Comparison of ENCODE assay signal across 1 cellular context in the genomic region with DNA sequence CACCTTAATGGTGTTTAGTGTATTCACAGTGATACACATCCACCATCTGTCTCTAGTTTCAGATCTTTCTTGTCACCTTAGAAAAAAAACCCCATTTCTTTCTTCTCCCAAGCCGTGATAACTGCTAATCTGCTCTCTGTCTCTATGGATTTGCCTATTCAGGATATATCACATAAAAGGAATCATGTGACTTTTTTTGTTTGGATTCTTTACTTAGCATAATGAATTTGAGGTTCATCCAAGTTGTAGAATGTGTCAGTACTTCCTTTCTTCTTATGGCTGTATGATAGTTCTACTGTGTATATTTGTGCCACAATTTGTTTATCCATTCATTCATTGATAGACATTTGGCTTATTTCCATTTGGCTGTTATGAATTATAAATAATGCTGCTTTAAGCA.
TF ChIP-seq lines count a peak whose summit lies in the region.

No MANE protein-coding gene starts in this region.

TF ChIP-seq in IMR-90, 13 proteins besides CTCF, POLR2A, EP300 and RAD21 (continued from another document):
- TF ChIP-seq, protein P1, sequence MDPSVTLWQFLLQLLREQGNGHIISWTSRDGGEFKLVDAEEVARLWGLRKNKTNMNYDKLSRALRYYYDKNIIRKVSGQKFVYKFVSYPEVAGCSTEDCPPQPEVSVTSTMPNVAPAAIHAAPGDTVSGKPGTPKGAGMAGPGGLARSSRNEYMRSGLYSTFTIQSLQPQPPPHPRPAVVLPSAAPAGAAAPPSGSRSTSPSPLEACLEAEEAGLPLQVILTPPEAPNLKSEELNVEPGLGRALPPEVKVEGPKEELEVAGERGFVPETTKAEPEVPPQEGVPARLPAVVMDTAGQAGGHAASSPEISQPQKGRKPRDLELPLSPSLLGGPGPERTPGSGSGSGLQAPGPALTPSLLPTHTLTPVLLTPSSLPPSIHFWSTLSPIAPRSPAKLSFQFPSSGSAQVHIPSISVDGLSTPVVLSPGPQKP (IDR thresholded peaks at IDR 0.05; ENCODE audit: borderline replicate concordance, low read depth, low read length): no peak
- TF ChIP-seq MAZ (IDR thresholded peaks at IDR 0.05; ENCODE audit: borderline replicate concordance, low read depth, low read length) (no peak), MXI1 (IDR thresholded peaks at IDR 0.05; ENCODE audit: borderline replicate concordance, low read depth, low read length) (no peak), MAFK (IDR thresholded peaks at IDR 0.05; ENCODE audit: low read depth, low read length) (no peak), BHLHE40 (IDR thresholded peaks at IDR 0.05; ENCODE audit: low read depth, low read length) (no peak), NFE2L2 (IDR thresholded peaks at IDR 0.05; ENCODE audit: low read depth, low read length) (no peak), RFX5 (IDR thresholded peaks at IDR 0.05; ENCODE audit: low read depth, low read length) (no peak), FOS (IDR thresholded peaks at IDR 0.05; ENCODE audit: low read depth, low read length) (no peak), RCOR1 (IDR thresholded peaks at IDR 0.05; ENCODE audit: insufficient replicate concordance, low read length) (no peak)
- TF ChIP-seq, protein P2, sequence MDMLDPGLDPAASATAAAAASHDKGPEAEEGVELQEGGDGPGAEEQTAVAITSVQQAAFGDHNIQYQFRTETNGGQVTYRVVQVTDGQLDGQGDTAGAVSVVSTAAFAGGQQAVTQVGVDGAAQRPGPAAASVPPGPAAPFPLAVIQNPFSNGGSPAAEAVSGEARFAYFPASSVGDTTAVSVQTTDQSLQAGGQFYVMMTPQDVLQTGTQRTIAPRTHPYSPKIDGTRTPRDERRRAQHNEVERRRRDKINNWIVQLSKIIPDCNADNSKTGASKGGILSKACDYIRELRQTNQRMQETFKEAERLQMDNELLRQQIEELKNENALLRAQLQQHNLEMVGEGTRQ (IDR thresholded peaks at IDR 0.05; ENCODE audit: low read depth, low read length): no peak
